8 cellular contexts compared by ENCODE assay signal in the genomic region with DNA sequence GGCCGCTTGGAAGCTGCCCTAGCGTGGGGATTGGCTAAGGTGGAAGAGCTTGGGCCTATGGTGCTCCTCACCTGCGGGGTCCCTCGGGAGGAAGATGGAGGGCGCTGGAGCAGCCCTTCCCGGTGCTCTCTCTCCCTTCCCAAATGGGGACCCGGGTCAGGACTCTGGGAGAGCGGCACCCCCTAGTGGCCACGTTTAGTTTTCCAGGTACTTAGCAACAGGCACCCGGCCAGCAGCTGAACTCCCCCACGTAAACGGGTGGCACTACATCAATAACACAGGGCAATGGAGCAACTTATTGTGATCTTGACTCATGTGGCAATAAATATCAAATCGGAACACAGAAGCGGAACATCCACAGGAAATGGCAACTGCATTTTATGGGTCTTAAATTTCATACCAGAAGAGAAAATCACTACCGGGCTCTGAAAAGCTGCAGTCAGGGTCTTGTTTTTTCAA.
DNase-seq lines count a peak whose midpoint lies in the region; ATAC-seq, FAIRE-seq and TF ChIP-seq lines count a peak whose summit lies in the region.

No MANE protein-coding gene starts in this region.

- H3K4me1 ChIP-seq in PC-9 (replicated peaks; ENCODE audit: insufficient read depth) = no peaks in the 10 kb centered on the region

- no peaks in the 10 kb centered on the region for H4K20me1 ChIP-seq in PC-9 (ENCODE audit: insufficient read depth)

- BruUV-seq in PC-9 (replicated peaks; lab: Mats Ljungman, UMichigan) = no TSS peak

- no peak overlapping the region for H2AFZ ChIP-seq in PC-9

- no peaks in the 10 kb centered on the region for H3K36me3 ChIP-seq in PC-9 (ENCODE audit: low read depth)
- no peaks in the 10 kb centered on the region for H3K36me3 ChIP-seq in bronchial epithelial cell (ENCODE audit: control insufficient read depth, insufficient read depth, low read length)

- POLR2A ChIA-PET in PC-9 (lab: Charles Lee; ENCODE audit: unreplicated experiment) = no interaction called here

- ATAC-seq in GM18498 (IDR thresholded peaks at IDR 0.05; ENCODE audit: unreplicated experiment) = peak; percentile 74
- peak; percentile 62 for ATAC-seq in left colon
- no peak for ATAC-seq in HG03460 (IDR thresholded peaks at IDR 0.05; ENCODE audit: unreplicated experiment)

- no peaks in the 10 kb centered on the region for H3K9me3 ChIP-seq in PC-9 (ENCODE audit: insufficient read depth, low read depth)

- CTCF ChIA-PET in PC-9 (lab: Charles Lee) = interaction anchor here (0.6 kb wide), 1 partner anchor 1147 kb away, joined by 4 read pairs; no protein-coding TSS in a partner anchor

- H3K27ac ChIP-seq in PC-9 = no peak overlapping the region

- no peak overlapping the region for H3K4me2 ChIP-seq in PC-9

- no peaks in the 10 kb centered on the region for H3K79me2 ChIP-seq in PC-9 (ENCODE audit: low read depth)

- peaks cover 57% of the 10 kb centered on the region for H3K27me3 ChIP-seq in PC-9 (ENCODE audit: insufficient read depth, low read depth)
- peaks cover 3% of the 10 kb centered on the region for H3K27me3 ChIP-seq in bronchial epithelial cell (ENCODE audit: control insufficient read depth, insufficient read depth, low read length)

- intact Hi-C loops in PC-9 (cut with micrococcal nuclease; ENCODE audit: unreplicated experiment) = no loop called here
- intact Hi-C loops in left colon (cut with DNase I, micrococcal nuclease) = no loop called here

- peak; percentile 78 for TF ChIP-seq CTCF in PC-9 (conservative IDR thresholded peaks at IDR 0.05)
- peak; percentile 83 for TF ChIP-seq CTCF in bronchial epithelial cell (IDR thresholded peaks at IDR 0.05; ENCODE audit: insufficient read depth, low read length, severe bottlenecking)

- no peak overlapping the region for H3K4me3 ChIP-seq in PC-9
- no peak overlapping the region for H3K4me3 ChIP-seq in bronchial epithelial cell (ENCODE audit: low read depth, low read length)

- H3K9me2 ChIP-seq in PC-9 (ENCODE audit: insufficient read depth) = no peaks in the 10 kb centered on the region

- no peaks in the 10 kb centered on the region for H3F3A ChIP-seq in PC-9 (ENCODE audit: insufficient read depth, low read depth)

- peak; percentile 76 for DNase-seq in AG20443 (ENCODE audit: low spot score)
- peak; percentile 83 for DNase-seq in HT-29 (ENCODE audit: low spot score)
- peak in 1 of 2 experiments; percentile 38 for DNase-seq in PC-9
- peak; percentile 29 for DNase-seq in bronchial epithelial cell (ENCODE audit: low read depth)
- DNase-seq in left colon = peak; percentile 34 to 69
- DNase-seq in stimulated activated CD8-positive, alpha-beta memory T cell treated with anti-CD3 and anti-CD28 coated beads, Interleukin-12 subunit alpha, Interleukin-12 subunit beta, amount 100 ng/mL, for 1 hour (ENCODE audit: low read depth) = peak; percentile 12

- FAIRE-seq in bronchial epithelial cell (lab: Jason Lieb, UNC) = no peak
